In genomic region chr13:95740921-95741320, GRCh38 we compare ENCODE assay signal across 1 cellular context.
TF ChIP-seq lines count a peak whose summit lies in the region.

No MANE protein-coding gene starts in this region.

TF ChIP-seq in HCT116, 20 proteins besides CTCF, POLR2A, EP300 and RAD21 (continued from another document):
- no peak for TF ChIP-seq ZBTB33 (IDR thresholded peaks at IDR 0.05; ENCODE audit: extremely low read depth, insufficient replicate concordance, low read length)
